Comparison of ENCODE assay signal across 8 cellular contexts in the genomic region with DNA sequence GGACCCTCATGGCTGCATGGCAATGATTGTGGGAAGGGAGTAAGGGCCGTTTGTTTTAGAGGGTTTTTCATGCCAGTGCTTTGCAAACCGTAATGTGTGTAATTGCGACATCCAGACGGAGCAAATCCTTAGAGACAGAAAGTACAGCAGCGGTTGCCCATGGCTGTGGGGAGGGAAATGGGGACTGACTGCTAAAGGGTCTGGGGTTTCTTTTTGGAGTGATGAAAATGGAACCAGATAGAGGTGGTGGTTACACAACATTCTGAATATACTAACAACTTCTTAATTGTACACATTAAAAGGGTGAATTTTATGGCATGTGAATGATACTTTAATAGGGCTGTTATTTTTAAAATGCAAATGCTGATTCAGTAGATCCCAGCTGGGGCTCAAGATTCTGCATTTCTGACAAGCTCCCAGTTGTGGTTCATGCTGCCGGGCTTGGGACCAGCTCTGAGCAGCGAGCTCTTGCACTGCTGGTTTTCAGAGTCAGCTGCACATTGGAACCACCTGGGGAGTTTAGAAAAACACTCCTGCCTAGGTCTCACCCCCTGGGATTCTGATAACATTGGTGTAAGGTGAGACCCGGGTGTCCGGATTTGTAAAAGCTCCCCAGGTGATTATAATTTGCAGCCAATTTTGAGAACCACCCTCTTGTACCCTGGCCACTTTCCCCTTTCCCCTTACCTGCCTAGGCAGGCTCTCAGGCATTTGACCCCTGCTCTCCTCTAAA. TPM values are rescaled to one million over a fixed set of nuclear protein-coding genes. Genes with fewer than 3 reads are reported as not detected.
DNase-seq lines count a peak whose midpoint lies in the region; ATAC-seq and TF ChIP-seq lines count a peak whose summit lies in the region.

No MANE protein-coding gene starts in this region.

- no peaks in the 10 kb centered on the region for H3K36me3 ChIP-seq in brain microvascular endothelial cell (replicated peaks)
- no peaks in the 10 kb centered on the region for H3K36me3 ChIP-seq in uterus

- H3K27me3 ChIP-seq in brain microvascular endothelial cell (replicated peaks) = no peaks in the 10 kb centered on the region
- H3K27me3 ChIP-seq in uterus = no peaks in the 10 kb centered on the region

- ATAC-seq in HG03045 (IDR thresholded peaks at IDR 0.05; ENCODE audit: unreplicated experiment) = no peak

- peak overlapping the region; percentile 99 for H3K27ac ChIP-seq in brain microvascular endothelial cell
- H3K27ac ChIP-seq in uterus = peak overlapping the region; percentile 94

- intact Hi-C loops in uterus (cut with DNase I; ENCODE audit: low total_unique reads) = loop anchor here (2.0 kb wide), 1 partner anchor 41 kb away; no protein-coding TSS in a partner anchor

- H3K4me3 ChIP-seq in brain microvascular endothelial cell (ENCODE audit: low read depth, low read length) (peak overlapping the region; percentile 70), uterus (peak overlapping the region; percentile 52 to 63)

- H3K4me1 ChIP-seq in uterus = peaks cover 0 to 6% of the 10 kb centered on the region in 2 donors

- DNase-seq in NOMO-1 treated with DMSO at 0.1 percent for 48 hours (lab: John Stamatoyannopoulos, UW; ENCODE audit: unreplicated experiment) (peak; percentile 58), brain microvascular endothelial cell (peak; percentile 30), medulla oblongata (ENCODE audit: extremely low spot score) (peak; percentile 33), uterus (peak; percentile 45 to 60), AG08396 (ENCODE audit: low spot score) (no peak), LoVo (ENCODE audit: low spot score) (no peak)

- no peaks in the 10 kb centered on the region for H3K9me3 ChIP-seq in uterus

- TF ChIP-seq CTCF in brain microvascular endothelial cell (IDR thresholded peaks at IDR 0.05; ENCODE audit: low read depth, low read length, missing control alignments) (no peak), uterus (IDR thresholded peaks at IDR 0.05) (no peak)

- in situ Hi-C loops in brain microvascular endothelial cell (cut with HindIII; ENCODE audit: low pct_ligation_motif_present, low sequenced_read_pairs) = no loop called here

- TF ChIP-seq POLR2A in GM19099 (IDR thresholded peaks at IDR 0.05; ENCODE audit: extremely low read depth, insufficient read length, low read depth) (peak; percentile 29), uterus (IDR thresholded peaks at IDR 0.05) (no peak)

RNA-seq across cellular contexts. Expression of a gene that starts 47.7 kb away (rescaled TPM):
- total RNA-seq in uterus = 10 to 100 TPM; 20.0 to 34.1 (median 32.2) TPM

Comparison
In these comparisons a context has a peak if more than half of its experiments do, and no peak if none do; other contexts are left out.
1. DNase-seq: peak in NOMO-1 treated with DMSO at 0.1 percent for 48 hours (single experiment), brain microvascular endothelial cell (single experiment), medulla oblongata (single experiment) and uterus (2 of 2); none in AG08396 (single experiment) and LoVo (single experiment).